Comparison of ENCODE assay signal across 1 cellular context in the genomic region with DNA sequence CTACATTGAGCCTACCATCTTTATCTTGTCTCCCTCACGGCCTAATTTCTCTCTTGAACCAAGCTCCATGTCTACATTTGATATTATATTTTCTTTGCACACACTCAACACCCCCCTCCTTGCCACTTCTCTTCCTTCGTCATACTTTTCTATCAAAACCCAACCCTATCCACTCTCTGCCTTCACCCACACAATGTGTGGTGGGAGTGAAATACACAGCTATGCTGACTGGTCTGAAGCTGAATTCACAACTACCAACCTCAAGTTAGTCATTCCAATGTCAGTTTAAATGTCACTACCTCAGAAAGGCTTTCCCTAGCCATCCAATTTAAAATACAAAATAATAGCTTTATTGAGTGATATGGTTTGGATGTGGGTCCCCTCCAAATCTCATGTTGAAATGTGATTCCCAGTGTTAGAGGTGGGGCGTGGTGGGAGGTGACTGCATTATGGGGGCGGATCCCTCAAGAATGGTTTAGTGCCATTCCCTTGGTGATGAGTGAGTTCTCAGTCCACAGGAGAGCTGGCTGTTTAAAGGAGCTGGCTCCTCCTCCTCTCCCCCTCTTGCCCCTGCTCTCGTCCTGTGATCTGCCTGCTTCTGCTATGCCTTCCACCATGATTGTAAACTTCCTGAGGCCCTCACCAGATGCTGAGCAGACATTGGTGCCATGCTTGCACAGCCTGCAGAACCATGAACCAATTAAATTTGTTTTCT.
TF ChIP-seq lines count a peak whose summit lies in the region.

No MANE protein-coding gene starts in this region.

TF ChIP-seq in SK-N-SH treated with all-trans-retinoic acid at 6 μM for 48 hours, 23 proteins besides CTCF, POLR2A, EP300 and RAD21 (continued from another document):
- TF ChIP-seq, protein P1, sequence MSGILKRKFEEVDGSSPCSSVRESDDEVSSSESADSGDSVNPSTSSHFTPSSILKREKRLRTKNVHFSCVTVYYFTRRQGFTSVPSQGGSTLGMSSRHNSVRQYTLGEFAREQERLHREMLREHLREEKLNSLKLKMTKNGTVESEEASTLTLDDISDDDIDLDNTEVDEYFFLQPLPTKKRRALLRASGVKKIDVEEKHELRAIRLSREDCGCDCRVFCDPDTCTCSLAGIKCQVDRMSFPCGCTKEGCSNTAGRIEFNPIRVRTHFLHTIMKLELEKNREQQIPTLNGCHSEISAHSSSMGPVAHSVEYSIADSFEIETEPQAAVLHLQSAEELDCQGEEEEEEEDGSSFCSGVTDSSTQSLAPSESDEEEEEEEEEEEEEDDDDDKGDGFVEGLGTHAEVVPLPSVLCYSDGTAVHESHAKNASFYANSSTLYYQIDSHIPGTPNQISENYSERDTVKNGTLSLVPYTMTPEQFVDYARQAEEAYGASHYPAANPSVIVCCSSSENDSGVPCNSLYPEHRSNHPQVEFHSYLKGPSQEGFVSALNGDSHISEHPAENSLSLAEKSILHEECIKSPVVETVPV (CRISPR knock-in tag; IDR thresholded peaks at IDR 0.05), result no peak
- TF ChIP-seq PATZ1 (CRISPR knock-in tag; IDR thresholded peaks at IDR 0.05; ENCODE audit: borderline replicate concordance), result no peak
